In the genomic region with DNA sequence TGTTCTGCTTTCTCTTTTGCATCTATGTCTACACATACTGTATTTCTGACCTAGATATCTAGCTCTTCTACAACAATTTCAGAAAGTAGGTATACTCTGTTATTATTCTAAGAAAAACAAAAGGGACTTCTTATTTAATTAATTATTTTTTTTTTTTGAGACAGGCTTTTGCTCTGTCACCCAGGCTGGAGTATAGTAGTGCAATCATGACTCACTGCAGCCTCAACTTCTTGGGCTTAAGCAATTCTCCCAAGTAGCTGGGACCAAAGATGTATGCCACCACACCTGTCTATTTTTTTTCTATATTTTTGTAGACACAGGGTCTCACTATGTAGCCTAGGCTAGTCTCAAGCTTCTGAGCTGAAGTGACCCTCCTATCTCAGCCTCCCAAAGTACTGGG, we compare ENCODE assay signal across 9 cellular contexts.
A peak's percentile ranks its signal among the peaks of the same experiment; 100 is the strongest.
DNase-seq lines count a peak whose midpoint lies in the region; ATAC-seq and TF ChIP-seq lines count a peak whose summit lies in the region.
"Had no signal": no experiment of that assay in that cellular context is flagged by ENCODE, and none has a peak within 500 bp of the region (broad histone marks: within the 10 kb centered on the region; RNA-seq: fewer than 3 reads in every experiment).

No MANE protein-coding gene starts in this region.

- in situ Hi-C loops in astrocyte of the spinal cord (cut with HindIII; ENCODE audit: low sequenced_read_pairs), result no loop called here

- peak overlapping the region; percentile 42 for H3K4me3 Mint-ChIP-seq in HFFc6

- H3K9me3 ChIP-seq in lung (ENCODE audit: control insufficient read depth in 2 of 2, insufficient read depth in 1 of 2, low read length in 1 of 2), result no peaks in the 10 kb centered on the region

- no peaks in the 10 kb centered on the region for H3K9me3 Mint-ChIP-seq in HFFc6

- peaks cover 12% of the 10 kb centered on the region for H3K27me3 Mint-ChIP-seq in HFFc6 (ENCODE audit: insufficient read depth)

- ATAC-seq in lung (ENCODE audit: insufficient read depth, low FRiP score) (no peak), HG03432 (IDR thresholded peaks at IDR 0.05; ENCODE audit: unreplicated experiment) (no peak), HG03097 (IDR thresholded peaks at IDR 0.05; ENCODE audit: low FRiP score, unreplicated experiment) (no peak)

- peaks cover 82% of the 10 kb centered on the region for H3K4me1 Mint-ChIP-seq in HFFc6 (ENCODE audit: low read depth)

- H3K27me3 ChIP-seq in lung (ENCODE audit: control insufficient read depth, insufficient read depth), result no peaks in the 10 kb centered on the region

- peaks cover 58% of the 10 kb centered on the region for H3K36me3 Mint-ChIP-seq in HFFc6 (ENCODE audit: low read depth)

- peaks cover 10 to 38% of the 10 kb centered on the region in 2 donors for H3K4me1 ChIP-seq in lung (ENCODE audit: control insufficient read depth in 2 of 2, insufficient read depth in 2 of 2, low read length in 2 of 2)

- no peak overlapping the region for H3K4me3 ChIP-seq in astrocyte of the spinal cord (ENCODE audit: low read depth, low read length)
- no peak overlapping the region for H3K4me3 ChIP-seq in lung

- peak; percentile 34 to 44 for DNase-seq in AML-193 (lab: John Stamatoyannopoulos, UW)
- DNase-seq in HFFc6, result peak; percentile 49
- peak; percentile 56 for DNase-seq in astrocyte of the spinal cord (ENCODE audit: low read depth, low spot score)
- DNase-seq in lung (ENCODE audit: low spot score), result no peak
- DNase-seq in NCI-H510A (lab: John Stamatoyannopoulos, UW), result no peak
- DNase-seq in NK-92 (lab: John Stamatoyannopoulos, UW; ENCODE audit: unreplicated experiment), result no peak
- DNase-seq: NCI-H2107 had no signal

- H3K27ac ChIP-seq in lung (ENCODE audit: low read depth in 1 of 2, low read length in 1 of 2), result peak overlapping the region; percentile 59 to 77

- no peak for TF ChIP-seq CTCF in HFFc6 (IDR thresholded peaks at IDR 0.05)
- no peak for TF ChIP-seq CTCF in astrocyte of the spinal cord (IDR thresholded peaks at IDR 0.05; ENCODE audit: low read depth, low read length)
- no peak for TF ChIP-seq CTCF in lung (IDR thresholded peaks at IDR 0.05; ENCODE audit: control extremely low read depth, extremely low read depth)

- peaks cover 0 to 1% of the 10 kb centered on the region in 2 donors for H3K36me3 ChIP-seq in lung (ENCODE audit: control insufficient read depth in 2 of 2, insufficient read depth in 2 of 2, low read length in 2 of 2)

- H3K27ac Mint-ChIP-seq in HFFc6, result peak overlapping the region; percentile 73

Comparison
In these comparisons a context has a peak if more than half of its experiments do, and no peak if none do; other contexts are left out.
1. DNase-seq: peak in AML-193 (2 of 2), HFFc6 (single experiment) and astrocyte of the spinal cord (single experiment); none in lung (single experiment), NCI-H510A (single experiment) and NK-92 (single experiment).